Comparison of ENCODE assay signal across 8 cellular contexts in genomic region chr5:14264605-14265316, GRCh38.
DNase-seq lines count a peak whose midpoint lies in the region; ATAC-seq lines count a peak whose summit lies in the region.

No MANE protein-coding gene starts in this region.

- H3K4me1 ChIP-seq in endocrine pancreas (ENCODE audit: control insufficient read depth, insufficient read depth, low read length): peaks cover 48% of the 10 kb centered on the region

- peak overlapping the region; percentile 60 for H3K4me3 ChIP-seq in endocrine pancreas (ENCODE audit: control insufficient read depth, insufficient read depth, low read length)

- DNase-seq in COLO668 (lab: John Stamatoyannopoulos, UW; ENCODE audit: unreplicated experiment) (peak; percentile 98), NCI-H748 treated with DMSO at 0.1 percent for 48 hours (lab: John Stamatoyannopoulos, UW) (peak; percentile 99), middle frontal gyrus (ENCODE audit: extremely low spot score, low spot score) (peak; percentile 77)
- DNase-seq in activated CD8-positive, alpha-beta memory T cell treated with anti-CD3 and anti-CD28 coated beads, Interleukin-2, amount 50 U/mL, for 1 hour (ENCODE audit: extremely low read depth): peak; percentile 13
- peak; percentile 73 for DNase-seq in stimulated activated CD8-positive, alpha-beta memory T cell treated with anti-CD3 and anti-CD28 coated beads, Interleukin-4, amount 100 ng/mL, for 24 hours (ENCODE audit: low read depth)

- no peak overlapping the region for H3K9ac ChIP-seq in endocrine pancreas (ENCODE audit: control insufficient read depth, insufficient read depth, low read length)

- no peaks in the 10 kb centered on the region for H3K36me3 ChIP-seq in endocrine pancreas (ENCODE audit: control insufficient read depth, insufficient read depth, low read length)

- H3K9me3 ChIP-seq in endocrine pancreas (ENCODE audit: control insufficient read depth, low read length): no peaks in the 10 kb centered on the region

- H3K27me3 ChIP-seq in endocrine pancreas (ENCODE audit: control insufficient read depth, insufficient read depth, low read length): no peaks in the 10 kb centered on the region

- ATAC-seq in GM19455 (IDR thresholded peaks at IDR 0.05; ENCODE audit: unreplicated experiment): peak; percentile 90
- peak; percentile 77 for ATAC-seq in HG03565 (IDR thresholded peaks at IDR 0.05; ENCODE audit: unreplicated experiment)

Comparison
In these comparisons a context has a peak if more than half of its experiments do, and no peak if none do; other contexts are left out.
1. Peak in every context shown above with its lines: DNase-seq, ATAC-seq and H3K4me3 ChIP-seq.
2. DNase-seq: peak in every context shown above with its lines; median percentile 99 in NCI-H748 treated with DMSO at 0.1 percent for 48 hours; 98 in COLO668; 77 in middle frontal gyrus; 73 in stimulated activated CD8-positive, alpha-beta memory T cell treated with anti-CD3 and anti-CD28 coated beads, Interleukin-4, amount 100 ng/mL, for 24 hours; 13 in activated CD8-positive, alpha-beta memory T cell treated with anti-CD3 and anti-CD28 coated beads, Interleukin-2, amount 50 U/mL, for 1 hour.